ENCODE assay signal across 13 cellular contexts in genomic region chr17:82804442-82805191, GRCh38. TPM values are rescaled to one million over a fixed set of nuclear protein-coding genes. Genes with fewer than 3 reads are reported as not detected.
DNase-seq lines count a peak whose midpoint lies in the region; ATAC-seq and TF ChIP-seq lines count a peak whose summit lies in the region.
"Had no signal": no experiment of that assay in that cellular context is flagged by ENCODE, and none has a peak within 500 bp of the region (broad histone marks: within the 10 kb centered on the region; RNA-seq: fewer than 3 reads in every experiment).

No MANE protein-coding gene starts in this region.

- no peak overlapping the region for H2AFZ ChIP-seq in GM23338
- H2AFZ ChIP-seq in MM.1S (ENCODE audit: low read length) = no peak overlapping the region

- DNase-seq in GM23338 (ENCODE audit: low spot score) (no peak), cerebellum (ENCODE audit: low spot score) (peak; percentile 49), left ventricle myocardium superior (peak; percentile 91), putamen (ENCODE audit: low spot score) (peak; percentile 48), MM.1S (no peak), DMS79 treated with DMSO at 0.1 percent for 48 hours (lab: John Stamatoyannopoulos, UW) (no peak), dermis blood vessel endothelial cell (no peak)
- DNase-seq: activated CD8-positive, alpha-beta memory T cell treated with anti-CD3 and anti-CD28 coated beads, Interleukin-2, amount 50 U/mL, for 4 hours; NCI-H2081 treated with DMSO at 0.1 percent for 48 hours had no signal

- H3K4me3 ChIP-seq in GM23338 = no peak overlapping the region
- H3K4me3 ChIP-seq in MM.1S (ENCODE audit: low read length) = no peak overlapping the region

- TF ChIP-seq CTCF in GM23338 (conservative IDR thresholded peaks at IDR 0.05; ENCODE audit: low read depth in 2 of 2) (no peak), MM.1S (IDR thresholded peaks at IDR 0.05; ENCODE audit: low read length) (no peak)

- H3K27me3 ChIP-seq in GM23338 (ENCODE audit: insufficient read depth) (no peaks in the 10 kb centered on the region), MM.1S (replicated peaks; ENCODE audit: insufficient read depth, low read length) (no peaks in the 10 kb centered on the region)
- H3K27me3 ChIP-seq: breast epithelium had no signal

- H3K9me3 Mint-ChIP-seq in GM23338 = peaks cover 30% of the 10 kb centered on the region

- H3K27ac ChIP-seq in GM23338 (ENCODE audit: low read depth) = no peak overlapping the region
- H3K27ac ChIP-seq in MM.1S (ENCODE audit: low read length) = no peak overlapping the region

- H3K79me2 ChIP-seq in GM23338 (replicated peaks; ENCODE audit: insufficient read depth) = peaks cover 25% of the 10 kb centered on the region
- H3K79me2 ChIP-seq in MM.1S (ENCODE audit: low read length) = peaks cover 26% of the 10 kb centered on the region

- H3K27me3 Mint-ChIP-seq in GM23338 (ENCODE audit: insufficient read depth, low read depth, poor library complexity) = peaks cover 15% of the 10 kb centered on the region

- H3F3A ChIP-seq in GM23338 (replicated peaks; ENCODE audit: low read depth) (no peaks in the 10 kb centered on the region), MM.1S (ENCODE audit: insufficient read depth, low read length) (no peaks in the 10 kb centered on the region)

- H3K9me2 ChIP-seq in GM23338 (ENCODE audit: insufficient read depth) (no peaks in the 10 kb centered on the region), MM.1S (replicated peaks; ENCODE audit: insufficient read depth, low read length) (no peaks in the 10 kb centered on the region)

- H3K36me3 Mint-ChIP-seq in GM23338 (ENCODE audit: low read depth) = peaks cover 47% of the 10 kb centered on the region

- peak overlapping the region; percentile 65; the same call in 1 of the 2 replicates for H3K27ac Mint-ChIP-seq in GM23338

- no peak overlapping the region for H3K4me3 Mint-ChIP-seq in GM23338

- H3K36me3 ChIP-seq in GM23338 (ENCODE audit: insufficient read depth) = peaks cover 8% of the 10 kb centered on the region; the same call in 1 of the 2 replicates
- H3K36me3 ChIP-seq in MM.1S (replicated peaks; ENCODE audit: insufficient read depth, low read length) = no peaks in the 10 kb centered on the region
- H3K36me3 ChIP-seq: breast epithelium had no signal

- no peaks in the 10 kb centered on the region for H3K9me3 ChIP-seq in MM.1S (replicated peaks; ENCODE audit: insufficient read depth, low read length)
- H3K9me3 ChIP-seq: breast epithelium had no signal

- no peak overlapping the region for H3K9ac ChIP-seq in MM.1S (ENCODE audit: low read length)

- H4K20me1 ChIP-seq in GM23338 (replicated peaks; ENCODE audit: insufficient read depth) (no peaks in the 10 kb centered on the region; the same call in 1 of the 2 replicates), MM.1S (ENCODE audit: insufficient read depth, low read length) (no peaks in the 10 kb centered on the region)

- H3K4me1 ChIP-seq in GM23338 (ENCODE audit: insufficient read depth) = no peaks in the 10 kb centered on the region
- H3K4me1 ChIP-seq in MM.1S (ENCODE audit: low read length) = no peaks in the 10 kb centered on the region

- ATAC-seq in GM23338 = no peak
- peak; percentile 93 for ATAC-seq in left ventricle myocardium superior
- ATAC-seq in GM18858 (IDR thresholded peaks at IDR 0.05; ENCODE audit: unreplicated experiment) = no peak
- ATAC-seq: Panc1 had no signal

- intact Hi-C loops in left ventricle myocardium superior (cut with micrococcal nuclease) = no loop called here

- H3K4me1 Mint-ChIP-seq in GM23338 = peaks cover 10% of the 10 kb centered on the region

- H3K4me2 ChIP-seq in GM23338 (no peak overlapping the region), MM.1S (ENCODE audit: low read depth, low read length) (no peak overlapping the region)

TF ChIP-seq in GM23338, 12 proteins besides CTCF, POLR2A, EP300 and RAD21:
- TF ChIP-seq EZH2 (IDR thresholded peaks at IDR 0.05; ENCODE audit: low read depth, unreplicated experiment) = no peak
- TF ChIP-seq NANOG (IDR thresholded peaks at IDR 0.05; ENCODE audit: borderline replicate concordance) = no peak
- no peak for TF ChIP-seq JUNB (IDR thresholded peaks at IDR 0.05; ENCODE audit: unreplicated experiment)
- no peak for TF ChIP-seq STAT1 (IDR thresholded peaks at IDR 0.05; ENCODE audit: unreplicated experiment)
TF ChIP-seq in GM23338: peak in this region for 0.

RNA-seq across cellular contexts. Expression of gene ZNF750, which starts 35.2 kb away (rescaled TPM):
- total RNA-seq in GM23338 (2014; rRNA removed; shearing (Covaris generic)) = 0.17 TPM in 1 of 2 replicates, not detected in the other
- polyA plus RNA-seq in GM23338 (2016; fragmentation: Nextera tagmentation; extraction: Ambion mirVana) = 0.13 and 0.19 TPM in 2 replicates
- total RNA-seq in cerebellum (not detected), left ventricle myocardium superior (0.15 TPM), dermis blood vessel endothelial cell (0.05 TPM in 1 of 2 replicates, not detected in the other)
- total RNA-seq: mononuclear cell had no signal

RNA-seq across cellular contexts. Expression of gene TBCD, which starts 52.8 kb away (rescaled TPM):
- 116 and 122 TPM in 2 replicates for total RNA-seq in GM23338 (2014; rRNA removed; shearing (Covaris generic))
- polyA plus RNA-seq in GM23338 (2016; fragmentation: Nextera tagmentation; extraction: Ambion mirVana) = 72.4 and 75.0 TPM in 2 replicates
- total RNA-seq in cerebellum (63.2 TPM), left ventricle myocardium superior (53.4 TPM), dermis blood vessel endothelial cell (50.9 and 78.6 TPM in 2 replicates)

Comparison
In these comparisons a context has a peak if more than half of its experiments do, and no peak if none do; other contexts are left out.
1. DNase-seq: peak in cerebellum (single experiment), left ventricle myocardium superior (single experiment) and putamen (single experiment); none in GM23338 (single experiment), MM.1S (single experiment), DMS79 treated with DMSO at 0.1 percent for 48 hours (single experiment) and dermis blood vessel endothelial cell (single experiment).